Comparison of ENCODE assay signal across 13 cellular contexts in genomic region chr2:98917031-98917459, GRCh38. TPM values are rescaled to one million over a fixed set of nuclear protein-coding genes. Genes with fewer than 3 reads are reported as not detected.
DNase-seq lines count a peak whose midpoint lies in the region; ATAC-seq and TF ChIP-seq lines count a peak whose summit lies in the region.
"Had no signal": no experiment of that assay in that cellular context is flagged by ENCODE, and none has a peak within 500 bp of the region (broad histone marks: within the 10 kb centered on the region; RNA-seq: fewer than 3 reads in every experiment).

No MANE protein-coding gene starts in this region.

- in situ Hi-C loops in G401 (cut with HindIII; ENCODE audit: low sequenced_read_pairs), result no loop called here

- no peaks in the 10 kb centered on the region for H3K79me2 ChIP-seq in SK-N-SH (ENCODE audit: insufficient read depth)

- no peaks in the 10 kb centered on the region for H4K20me1 ChIP-seq in SK-N-SH (ENCODE audit: insufficient read depth)

- H3K27me3 Mint-ChIP-seq in immature natural killer cell (ENCODE audit: low read depth in 3 of 3), result peaks cover 0 to 12% (median 2%) of the 10 kb centered on the region in 3 donors

- no peaks in the 10 kb centered on the region for H3K9me3 ChIP-seq in SK-N-SH
- H3K9me3 ChIP-seq in uterus, result no peaks in the 10 kb centered on the region

- H3K4me3 ChIP-seq in SK-N-SH (ENCODE audit: low read depth in 2 of 2, low read length in 1 of 2) (no peak overlapping the region), uterus (no peak overlapping the region)

- H3K36me3 ChIP-seq in SK-N-SH (replicated peaks in 1 of 2; ENCODE audit: control insufficient read depth in 1 of 2, insufficient read depth in 2 of 2, low read length in 1 of 2), result no peaks in the 10 kb centered on the region
- no peaks in the 10 kb centered on the region for H3K36me3 ChIP-seq in uterus

- ATAC-seq in GM21528 (IDR thresholded peaks at IDR 0.05; ENCODE audit: low FRiP score, unreplicated experiment) (no peak), HG02884 (IDR thresholded peaks at IDR 0.05; ENCODE audit: unreplicated experiment) (no peak)
- ATAC-seq: Right ventricle myocardium inferior had no signal

- intact Hi-C loops in uterus (cut with DNase I; ENCODE audit: low total_unique reads), result no loop called here

- TF ChIP-seq CTCF in SK-N-SH (IDR thresholded peaks at IDR 0.05) (no peak), uterus (IDR thresholded peaks at IDR 0.05) (no peak)

- H3K27ac Mint-ChIP-seq in immature natural killer cell, result peak overlapping the region in 1 of 6 donors; percentile 6
- H3K27ac Mint-ChIP-seq: activated CD4-positive, alpha-beta T cell treated with anti-CD3 and anti-CD28 coated beads, Interleukin-2, amount 10 ng/mL, durations not matched to agents 24 days and 14 days; activated naive CD8-positive, alpha-beta T cell treated with anti-CD3 and anti-CD28 coated beads, Interleukin-2, amount 10 ng/mL, durations not matched to agents 7 days and 5 days had no signal

- H3K4me1 Mint-ChIP-seq in immature natural killer cell, result peaks cover 0 to under 1% of the 10 kb centered on the region in 2 donors
- H3K4me1 Mint-ChIP-seq: activated CD4-positive, alpha-beta T cell treated with anti-CD3 and anti-CD28 coated beads, Interleukin-2, amount 10 ng/mL, durations not matched to agents 24 days and 14 days had no signal

- WGBS in SK-N-SH (ENCODE audit: low lambda C conversion rate), result 17% methylated on average over 4 of the region's 4 CpGs

- no peaks in the 10 kb centered on the region for H3K27me3 ChIP-seq in SK-N-SH (ENCODE audit: insufficient read depth)
- H3K27me3 ChIP-seq in uterus, result no peaks in the 10 kb centered on the region

- H3F3A ChIP-seq in SK-N-SH (replicated peaks; ENCODE audit: insufficient read depth), result peaks cover 39% of the 10 kb centered on the region

- DNase-seq in G401 (ENCODE audit: low spot score) (peak; percentile 61), SK-N-SH (no peak), fibroblast of peridontal ligament (ENCODE audit: extremely low read depth) (peak; percentile 70), renal cortical epithelial cell (ENCODE audit: low read depth) (peak; percentile 90), uterus (no peak), immature natural killer cell (no peak)
- DNase-seq: activated CD4-positive, alpha-beta T cell treated with anti-CD3 and anti-CD28 coated beads, Interleukin-2, amount 10 ng/mL, durations not matched to agents 24 days and 14 days; activated naive CD8-positive, alpha-beta T cell treated with anti-CD3 and anti-CD28 coated beads, Interleukin-2, amount 10 ng/mL, durations not matched to agents 7 days and 5 days; NCI-H2081; stimulated activated CD4-positive, alpha-beta T cell treated with anti-CD3 and anti-CD28 coated beads, Interleukin-2, amount 100 ng/mL, for 48 hours had no signal

- no peak for TF ChIP-seq RAD21 in SK-N-SH (IDR thresholded peaks at IDR 0.05; ENCODE audit: low read length)

- peak in 1 of 2 experiments; percentile 69; a peak in 1 of 4 replicates for TF ChIP-seq EP300 in SK-N-SH (IDR thresholded peaks at IDR 0.05; ENCODE audit: borderline replicate concordance in 1 of 2, low read depth in 1 of 2, low read length in 1 of 2)

- H3K9me2 ChIP-seq in SK-N-SH, result no peaks in the 10 kb centered on the region

- CTCF ChIA-PET in SK-N-SH (lab: Yijun Ruan, JAX), result no interaction called here

- H3K27ac ChIP-seq in SK-N-SH (ENCODE audit: low read depth in 2 of 2, low read length in 1 of 2) (peak overlapping the region in 1 of 2 experiments; percentile 93; a peak in 2 of 4 replicates), uterus (no peak overlapping the region)

- H3K9ac ChIP-seq in SK-N-SH, result peak overlapping the region; percentile 32; the same call in 1 of the 2 replicates

- POLR2A ChIA-PET in SK-N-SH (lab: Yijun Ruan, JAX), result no interaction called here

- no peak overlapping the region for H3K4me3 Mint-ChIP-seq in immature natural killer cell
- H3K4me3 Mint-ChIP-seq: activated CD4-positive, alpha-beta T cell treated with anti-CD3 and anti-CD28 coated beads, Interleukin-2, amount 10 ng/mL, durations not matched to agents 24 days and 14 days; activated naive CD8-positive, alpha-beta T cell treated with anti-CD3 and anti-CD28 coated beads, Interleukin-2, amount 10 ng/mL, durations not matched to agents 7 days and 5 days had no signal

- H3K36me3 Mint-ChIP-seq in immature natural killer cell, result no peaks in the 10 kb centered on the region
- H3K36me3 Mint-ChIP-seq: activated naive CD8-positive, alpha-beta T cell treated with anti-CD3 and anti-CD28 coated beads, Interleukin-2, amount 10 ng/mL, durations not matched to agents 7 days and 5 days had no signal

- TF ChIP-seq POLR2A in uterus (IDR thresholded peaks at IDR 0.05), result no peak

- peak overlapping the region; percentile 38; the same call in 1 of the 2 replicates for H2AFZ ChIP-seq in SK-N-SH (ENCODE audit: low read depth)

- no peaks in the 10 kb centered on the region for H3K9me3 Mint-ChIP-seq in immature natural killer cell
- H3K9me3 Mint-ChIP-seq: activated CD4-positive, alpha-beta T cell treated with anti-CD3 and anti-CD28 coated beads, Interleukin-2, amount 10 ng/mL, durations not matched to agents 24 days and 14 days; activated naive CD8-positive, alpha-beta T cell treated with anti-CD3 and anti-CD28 coated beads, Interleukin-2, amount 10 ng/mL, durations not matched to agents 7 days and 5 days had no signal

- peaks cover 27 to 28% of the 10 kb centered on the region in 2 experiments for H3K4me1 ChIP-seq in SK-N-SH (ENCODE audit: control insufficient read depth in 1 of 2, insufficient read depth in 2 of 2, low read depth in 1 of 2, low read length in 1 of 2)
- H3K4me1 ChIP-seq in uterus, result peaks cover 0 to 6% of the 10 kb centered on the region in 2 donors

- peak overlapping the region; percentile 56; the same call in 1 of the 2 replicates for H3K4me2 ChIP-seq in SK-N-SH

TF ChIP-seq in SK-N-SH, 30 proteins besides CTCF, POLR2A, EP300 and RAD21 (continues in another document):
- TF ChIP-seq RFX5 (IDR thresholded peaks at IDR 0.05; ENCODE audit: low read length) (no peak), TCF12 (IDR thresholded peaks at IDR 0.05) (peak; percentile 76), PBX3 (IDR thresholded peaks at IDR 0.05) (peak; percentile 65), TEAD4 (IDR thresholded peaks at IDR 0.05; ENCODE audit: borderline replicate concordance, insufficient read depth) (peak; percentile 70), MEF2A (IDR thresholded peaks at IDR 0.05; ENCODE audit: borderline replicate concordance, low read depth) (peak; percentile 43; the same call in 1 of the 2 replicates), FOSL2 (IDR thresholded peaks at IDR 0.05; ENCODE audit: borderline replicate concordance, low read depth) (peak; percentile 96), REST (IDR thresholded peaks at IDR 0.05; ENCODE audit: low read depth, low read length) (0 out of 2 replicates have a peak, but pooled peaks have one; percentile 36), JUND (IDR thresholded peaks at IDR 0.05) (peak; percentile 88), NFIC (IDR thresholded peaks at IDR 0.05; ENCODE audit: borderline replicate concordance) (peak; percentile 67)

RNA-seq across cellular contexts. Expression of gene CRACDL, which starts 19.0 kb away (rescaled TPM):
- total RNA-seq in G401 (2014; rRNA removed; shearing (Covaris generic)), result 0.43 and 2.9 TPM in 2 replicates
- not detected in 2 replicates for polyA plus RNA-seq in SK-N-SH (2012; rRNA removed)
- polyA plus RNA-seq in SK-N-SH (2012; cell fraction: cytosol; rRNA removed), result 0.03 TPM in 1 of 2 replicates, not detected in the other
- 0.09 TPM in 1 of 2 replicates, not detected in the other for polyA plus RNA-seq in SK-N-SH (2012; cell fraction: nucleus; rRNA removed)
- 3.0 and 6.3 TPM in 2 replicates for total RNA-seq in renal cortical epithelial cell
- total RNA-seq in uterus, result 10 to 100 TPM in 1 of 4 donors, 1 to 10 TPM in 3; 1.5 to 14.6 (median 6.1) TPM
- under 1 TPM in 2 of 3 donors, not detected in 1; 0.40 to 0.80 TPM for polyA plus RNA-seq in immature natural killer cell

Comparison
In these comparisons a context has a peak if more than half of its experiments do, and no peak if none do; other contexts are left out.
1. DNase-seq: peak in G401 (single experiment), fibroblast of peridontal ligament (single experiment) and renal cortical epithelial cell (single experiment); none in SK-N-SH (single experiment), uterus (0 of 2) and immature natural killer cell (0 of 3).